In genomic region chr10:59877191-59877671, GRCh38 we compare ENCODE assay signal across 15 cellular contexts. TPM values are rescaled to one million over a fixed set of nuclear protein-coding genes. Genes with fewer than 3 reads are reported as not detected.
DNase-seq lines count a peak whose midpoint lies in the region; ATAC-seq and TF ChIP-seq lines count a peak whose summit lies in the region.
"Had no signal": no experiment of that assay in that cellular context is flagged by ENCODE, and none has a peak within 500 bp of the region (broad histone marks: within the 10 kb centered on the region; RNA-seq: fewer than 3 reads in every experiment).

No MANE protein-coding gene starts in this region.

- DNase-seq in AG20443 (ENCODE audit: low spot score): peak; percentile 52
- peak; percentile 56 for DNase-seq in HS-5 (ENCODE audit: low read depth)
- peak; percentile 42 for DNase-seq in astrocyte of the hippocampus (ENCODE audit: low read depth, low spot score)
- DNase-seq in memory B cell (ENCODE audit: low spot score in 2 of 2): no peak
- no peak for DNase-seq in NCI-H2081 treated with DMSO at 0.1 percent for 48 hours (lab: John Stamatoyannopoulos, UW)
- no peak for DNase-seq in right lobe of liver
- DNase-seq in CD8-positive, alpha-beta T cell: no peak
- DNase-seq in iPS-NIHi11 (ENCODE audit: low spot score): no peak
- DNase-seq: activated effector memory CD4-positive, alpha-beta T cell treated with anti-CD3 and anti-CD28 coated beads, Interleukin-2, amount 50 U/mL, for 16 hours; cortex of kidney; heart right ventricle; NCI-H526 treated with DMSO at 0.1 percent for 48 hours; Right ventricle myocardium superior had no signal

- intact Hi-C loops in right lobe of liver (cut with DNase I): no loop called here
- intact Hi-C loops in CD8-positive, alpha-beta T cell (cut with DNase I, micrococcal nuclease): no loop called here

- no peaks in the 10 kb centered on the region for H3K27me3 ChIP-seq in right lobe of liver
- H3K27me3 ChIP-seq in CD8-positive, alpha-beta T cell (ENCODE audit: insufficient read depth, low read length): no peaks in the 10 kb centered on the region
- H3K27me3 ChIP-seq: heart right ventricle had no signal

- no peak for TF ChIP-seq CTCF in right lobe of liver (IDR thresholded peaks at IDR 0.05)
- TF ChIP-seq CTCF in CD8-positive, alpha-beta T cell (IDR thresholded peaks at IDR 0.05): no peak

- H3K4me3 ChIP-seq in right lobe of liver: no peak overlapping the region
- no peak overlapping the region for H3K4me3 ChIP-seq in CD8-positive, alpha-beta T cell (ENCODE audit: low read depth, low read length)
- H3K4me3 ChIP-seq: heart right ventricle, lung had no signal

- H3K9me3 Mint-ChIP-seq in memory B cell: no peaks in the 10 kb centered on the region
- H3K9me3 Mint-ChIP-seq in CD8-positive, alpha-beta T cell: no peaks in the 10 kb centered on the region

- no peaks in the 10 kb centered on the region for H3K36me3 ChIP-seq in right lobe of liver
- H3K36me3 ChIP-seq in CD8-positive, alpha-beta T cell (ENCODE audit: insufficient read depth, low read length): no peaks in the 10 kb centered on the region
- H3K36me3 ChIP-seq: heart right ventricle had no signal

- no peak overlapping the region for H3K27ac ChIP-seq in right lobe of liver
- no peak overlapping the region for H3K27ac ChIP-seq in CD8-positive, alpha-beta T cell (ENCODE audit: low read depth, low read length)
- H3K27ac ChIP-seq: heart right ventricle had no signal

- CTCF ChIA-PET in CD8-positive, alpha-beta T cell (lab: Charles Lee): interaction anchor here (1.6 kb wide), 1 partner anchor 29 kb away, joined by 5 read pairs; the partner anchor contains the start of gene CCDC6

- WGBS in right lobe of liver (ENCODE audit: insufficient coverage, low coverage, low lambda C conversion rate, missing lambda C conversion rate): 82% methylated on average over 6 of the region's 7 CpGs

- H3K4me3 Mint-ChIP-seq in memory B cell: no peak overlapping the region
- H3K4me3 Mint-ChIP-seq in CD8-positive, alpha-beta T cell: no peak overlapping the region

- no peak for ATAC-seq in memory B cell (ENCODE audit: low read depth)
- no peak for ATAC-seq in right lobe of liver
- no peak for ATAC-seq in CD8-positive, alpha-beta T cell

- TF ChIP-seq POLR2A in right lobe of liver (IDR thresholded peaks at IDR 0.05): no peak

- H3K36me3 Mint-ChIP-seq in memory B cell: peaks cover 3% of the 10 kb centered on the region
- no peaks in the 10 kb centered on the region for H3K36me3 Mint-ChIP-seq in CD8-positive, alpha-beta T cell

- H3K4me1 ChIP-seq in right lobe of liver: peaks cover 0 to 11% (median 0%) of the 10 kb centered on the region in 4 donors
- peaks cover 34% of the 10 kb centered on the region for H3K4me1 ChIP-seq in CD8-positive, alpha-beta T cell (ENCODE audit: insufficient read depth, low read length)

- H3K9me3 ChIP-seq in right lobe of liver: no peaks in the 10 kb centered on the region
- no peaks in the 10 kb centered on the region for H3K9me3 ChIP-seq in CD8-positive, alpha-beta T cell (ENCODE audit: low read length)
- H3K9me3 ChIP-seq: heart right ventricle had no signal

- H3K27ac Mint-ChIP-seq in memory B cell: peak overlapping the region; percentile 88
- no peak overlapping the region for H3K27ac Mint-ChIP-seq in CD8-positive, alpha-beta T cell
- H3K27ac Mint-ChIP-seq: progenitor cell of endocrine pancreas had no signal

- H3K4me1 Mint-ChIP-seq in memory B cell: peaks cover 61% of the 10 kb centered on the region
- peaks cover 84% of the 10 kb centered on the region for H3K4me1 Mint-ChIP-seq in CD8-positive, alpha-beta T cell (ENCODE audit: low read depth)

- POLR2A ChIA-PET in CD8-positive, alpha-beta T cell (lab: Charles Lee): interaction anchor here (1.5 kb wide), 1 partner anchor 11 kb away, joined by 3 read pairs; no protein-coding TSS in a partner anchor

- no peaks in the 10 kb centered on the region for H3K27me3 Mint-ChIP-seq in memory B cell
- H3K27me3 Mint-ChIP-seq in CD8-positive, alpha-beta T cell (ENCODE audit: low read depth): no peaks in the 10 kb centered on the region
- H3K27me3 Mint-ChIP-seq: progenitor cell of endocrine pancreas had no signal

RNA-seq across cellular contexts. Expression of gene CCDC6, which starts 29.1 kb away (rescaled TPM):
- total RNA-seq in right lobe of liver: 10 to 100 TPM in 5 of 6 experiments, 1 to 10 TPM in 1; 9.2 to 20.4 (median 14.8) TPM
- 10 to 100 TPM; 21.6 to 23.7 TPM for total RNA-seq in CD8-positive, alpha-beta T cell

Comparison
In these comparisons a context has a peak if more than half of its experiments do, and no peak if none do; other contexts are left out.
1. DNase-seq: peak in AG20443 (single experiment), HS-5 (single experiment) and astrocyte of the hippocampus (single experiment); none in memory B cell (0 of 2), NCI-H2081 treated with DMSO at 0.1 percent for 48 hours (single experiment), right lobe of liver (0 of 3), CD8-positive, alpha-beta T cell (0 of 7) and iPS-NIHi11 (single experiment).